Comparison of ENCODE assay signal across 1 cellular context in genomic region chr6:36249536-36249935, GRCh38.
TF ChIP-seq lines count a peak whose summit lies in the region.

No MANE protein-coding gene starts in this region.

TF ChIP-seq in endothelial cell of umbilical vein, 7 proteins besides CTCF, POLR2A, EP300 and RAD21 (continued from another document):
- TF ChIP-seq MAX (IDR thresholded peaks at IDR 0.05; ENCODE audit: insufficient read depth, insufficient read length) = no peak
